Comparison of ENCODE assay signal across 16 cellular contexts in genomic region chrX:47390676-47391234, GRCh38. TPM values are rescaled to one million over a fixed set of nuclear protein-coding genes. Genes with fewer than 3 reads are reported as not detected.
DNase-seq lines count a peak whose midpoint lies in the region; ATAC-seq lines count a peak whose summit lies in the region.
"Had no signal": no experiment of that assay in that cellular context is flagged by ENCODE, and none has a peak within 500 bp of the region (broad histone marks: within the 10 kb centered on the region; RNA-seq: fewer than 3 reads in every experiment).

No MANE protein-coding gene starts in this region.

- peaks cover 17% of the 10 kb centered on the region for H3K4me1 Mint-ChIP-seq in activated CD4-positive, alpha-beta T cell treated with anti-CD3 and anti-CD28 coated beads, Interleukin-2, amount 10 ng/mL, durations not matched to agents 7 days and 5 days
- H3K4me1 Mint-ChIP-seq in stimulated activated naive CD8-positive, alpha-beta T cell treated with anti-CD3 and anti-CD28 coated beads, Interleukin-15, amount 100 ng/mL, for 72 hours: peaks cover 8% of the 10 kb centered on the region
- H3K4me1 Mint-ChIP-seq in activated naive CD8-positive, alpha-beta T cell treated with anti-CD3 and anti-CD28 coated beads for 36 hours: peaks cover 13% of the 10 kb centered on the region

- H3K9me3 Mint-ChIP-seq in activated CD4-positive, alpha-beta T cell treated with anti-CD3 and anti-CD28 coated beads, Interleukin-2, amount 10 ng/mL, durations not matched to agents 7 days and 5 days: no peaks in the 10 kb centered on the region
- H3K9me3 Mint-ChIP-seq in stimulated activated naive CD8-positive, alpha-beta T cell treated with anti-CD3 and anti-CD28 coated beads, Interleukin-15, amount 100 ng/mL, for 72 hours: no peaks in the 10 kb centered on the region
- no peaks in the 10 kb centered on the region for H3K9me3 Mint-ChIP-seq in activated naive CD8-positive, alpha-beta T cell treated with anti-CD3 and anti-CD28 coated beads for 36 hours
- H3K9me3 Mint-ChIP-seq: CD8-positive, alpha-beta memory T cell had no signal

- CTCF ChIA-PET in activated CD4-positive, alpha-beta T cell treated with anti-CD3 and anti-CD28 coated beads, Interleukin-2, amount 10 ng/mL, durations not matched to agents 7 days and 5 days (lab: Charles Lee): no interaction called here

- H3K4me3 Mint-ChIP-seq in activated CD4-positive, alpha-beta T cell treated with anti-CD3 and anti-CD28 coated beads, Interleukin-2, amount 10 ng/mL, durations not matched to agents 7 days and 5 days: no peak overlapping the region
- H3K4me3 Mint-ChIP-seq in stimulated activated naive CD8-positive, alpha-beta T cell treated with anti-CD3 and anti-CD28 coated beads, Interleukin-15, amount 100 ng/mL, for 72 hours: peak overlapping the region; percentile 34 to 38
- peak overlapping the region; percentile 4 for H3K4me3 Mint-ChIP-seq in activated naive CD8-positive, alpha-beta T cell treated with anti-CD3 and anti-CD28 coated beads for 36 hours
- H3K4me3 Mint-ChIP-seq: CD8-positive, alpha-beta memory T cell had no signal

- no peak for ATAC-seq in stimulated activated naive CD8-positive, alpha-beta T cell treated with anti-CD3 and anti-CD28 coated beads, Interleukin-15, amount 100 ng/mL, for 72 hours
- no peak for ATAC-seq in stimulated activated naive CD8-positive, alpha-beta T cell treated with anti-CD3 and anti-CD28 coated beads, Interleukin-15, Interleukin-2, amounts not matched to agents 100 U/mL and 50 U/mL, for 24 hours
- ATAC-seq: A549 had no signal

- no peak for DNase-seq in activated CD4-positive, alpha-beta T cell treated with anti-CD3 and anti-CD28 coated beads, Interleukin-2, amount 10 ng/mL, durations not matched to agents 7 days and 5 days
- no peak for DNase-seq in activated CD4-positive, alpha-beta T cell treated with anti-CD3 and anti-CD28 coated beads, Interleukin-2, amount 50 U/mL, for 48 hours
- DNase-seq in stimulated activated naive CD8-positive, alpha-beta T cell treated with anti-CD3 and anti-CD28 coated beads, Interleukin-15, amount 100 ng/mL, for 72 hours: no peak
- DNase-seq in stimulated activated naive CD8-positive, alpha-beta T cell treated with anti-CD3 and anti-CD28 coated beads, Interleukin-15, Interleukin-2, amounts not matched to agents 100 U/mL and 50 U/mL, for 24 hours: no peak
- DNase-seq in activated naive CD8-positive, alpha-beta T cell treated with anti-CD3 and anti-CD28 coated beads for 36 hours: no peak
- no peak for DNase-seq in NK-92 treated with Interleukin-12 subunit alpha and Interleukin-12 subunit beta, amount 100 ng/mL, for 24 hours (lab: John Stamatoyannopoulos, UW)
- no peak for DNase-seq in effector CD4-positive, alpha-beta T cell
- DNase-seq: DMS53, GM23248, NCI-H1417, NCI-H187 treated with DMSO at 0.1 percent for 48 hours, NCI-H345, NCI-H524 treated with DMSO at 0.1 percent for 48 hours had no signal

- POLR2A ChIA-PET in activated CD4-positive, alpha-beta T cell treated with anti-CD3 and anti-CD28 coated beads, Interleukin-2, amount 10 ng/mL, durations not matched to agents 7 days and 5 days (lab: Charles Lee): no interaction called here

- no peaks in the 10 kb centered on the region for H3K36me3 Mint-ChIP-seq in activated CD4-positive, alpha-beta T cell treated with anti-CD3 and anti-CD28 coated beads, Interleukin-2, amount 10 ng/mL, durations not matched to agents 7 days and 5 days (ENCODE audit: low read depth)
- H3K36me3 Mint-ChIP-seq in activated naive CD8-positive, alpha-beta T cell treated with anti-CD3 and anti-CD28 coated beads for 36 hours: no peaks in the 10 kb centered on the region

- H3K27me3 Mint-ChIP-seq in activated CD4-positive, alpha-beta T cell treated with anti-CD3 and anti-CD28 coated beads, Interleukin-2, amount 10 ng/mL, durations not matched to agents 7 days and 5 days: no peaks in the 10 kb centered on the region
- no peaks in the 10 kb centered on the region for H3K27me3 Mint-ChIP-seq in stimulated activated naive CD8-positive, alpha-beta T cell treated with anti-CD3 and anti-CD28 coated beads, Interleukin-15, amount 100 ng/mL, for 72 hours
- no peaks in the 10 kb centered on the region for H3K27me3 Mint-ChIP-seq in activated naive CD8-positive, alpha-beta T cell treated with anti-CD3 and anti-CD28 coated beads for 36 hours

- H3K27ac Mint-ChIP-seq in activated CD4-positive, alpha-beta T cell treated with anti-CD3 and anti-CD28 coated beads, Interleukin-2, amount 10 ng/mL, durations not matched to agents 7 days and 5 days: peak overlapping the region; percentile 74
- H3K27ac Mint-ChIP-seq in stimulated activated naive CD8-positive, alpha-beta T cell treated with anti-CD3 and anti-CD28 coated beads, Interleukin-15, amount 100 ng/mL, for 72 hours: peak overlapping the region in 1 of 2 donors; percentile 77
- H3K27ac Mint-ChIP-seq in activated naive CD8-positive, alpha-beta T cell treated with anti-CD3 and anti-CD28 coated beads for 36 hours: peak overlapping the region; percentile 17

RNA-seq across cellular contexts. Expression of gene ZNF157, which starts 20.4 kb away (rescaled TPM):
- under 1 TPM; 0.40 to 0.42 TPM for total RNA-seq in activated CD4-positive, alpha-beta T cell treated with anti-CD3 and anti-CD28 coated beads, Interleukin-2, amount 10 ng/mL, durations not matched to agents 7 days and 5 days
- 1 to 10 TPM in 1 of 2 experiments, under 1 TPM in 1; 0.78 to 1.2 TPM for total RNA-seq in activated naive CD8-positive, alpha-beta T cell treated with anti-CD3 and anti-CD28 coated beads for 36 hours
- total RNA-seq: GM23248, HT1080 had no signal
